15 cellular contexts compared by ENCODE assay signal in genomic region chr4:184806711-184807110, GRCh38.
"Had no signal": no experiment of that assay in that cellular context is flagged by ENCODE, and none has a peak within 500 bp of the region (broad histone marks: within the 10 kb centered on the region; RNA-seq: fewer than 3 reads in every experiment).

No MANE protein-coding gene starts in this region.

- H3K9me3 ChIP-seq: esophagus squamous epithelium, upper lobe of right lung had no signal

- H3K4me2 ChIP-seq: neural progenitor cell had no signal

- H2AFZ ChIP-seq: neural progenitor cell had no signal

- H3K36me3 ChIP-seq: neural progenitor cell, upper lobe of right lung had no signal

- H3K27ac Mint-ChIP-seq: effector memory CD8-positive, alpha-beta T cell; naive thymus-derived CD4-positive, alpha-beta T cell; neural progenitor cell; T-helper 1 cell treated with Interleukin-12 subunit alpha and Interleukin-12 subunit beta and Interleukin-4 antibody, amounts not matched to agents 30 μg/mL and 1 μg/mL, for 36 hours had no signal

- H3K27ac ChIP-seq: neural progenitor cell had no signal

- H3K4me3 ChIP-seq: esophagus squamous epithelium, neural progenitor cell had no signal

- ATAC-seq: effector memory CD8-positive, alpha-beta T cell; upper lobe of right lung had no signal

- H3K9me3 Mint-ChIP-seq: effector memory CD8-positive, alpha-beta T cell; naive thymus-derived CD4-positive, alpha-beta T cell; neural progenitor cell; T-helper 1 cell treated with Interleukin-12 subunit alpha and Interleukin-12 subunit beta and Interleukin-4 antibody, amounts not matched to agents 30 μg/mL and 1 μg/mL, for 36 hours had no signal

- H3K27me3 ChIP-seq: esophagus squamous epithelium, upper lobe of right lung had no signal

- H3K4me3 Mint-ChIP-seq: effector memory CD8-positive, alpha-beta T cell; naive thymus-derived CD4-positive, alpha-beta T cell; neural progenitor cell; T-helper 1 cell treated with Interleukin-12 subunit alpha and Interleukin-12 subunit beta and Interleukin-4 antibody, amounts not matched to agents 30 μg/mL and 1 μg/mL, for 36 hours had no signal

- DNase-seq: activated CD4-positive, alpha-beta T cell treated with anti-CD3 and anti-CD28 coated beads for 1 hour; activated CD8-positive, alpha-beta memory T cell treated with anti-CD3 and anti-CD28 coated beads, Interleukin-2, amount 50 U/mL, for 48 hours; activated effector memory CD4-positive, alpha-beta T cell treated with anti-CD3 and anti-CD28 coated beads, Interleukin-2, amount 50 U/mL, for 16 hours; activated naive CD4-positive, alpha-beta T cell treated with anti-CD3 and anti-CD28 coated beads, Interleukin-2, amount 50 U/mL, for 16 hours; activated T-cell treated with anti-CD3 and anti-CD28 coated beads, Interleukin-2, amount 50 U/mL, for 48 hours; dermis blood vessel endothelial cell; effector memory CD8-positive, alpha-beta T cell; esophagus squamous epithelium; mesendoderm; naive thymus-derived CD4-positive, alpha-beta T cell; stimulated activated CD8-positive, alpha-beta memory T cell treated with anti-CD3 and anti-CD28 coated beads, Interleukin-4, amount 100 ng/mL, for 48 hours; stimulated activated naive CD4-positive, alpha-beta T cell treated with Interleukin-2 at 50 U/mL for 16 hours; upper lobe of right lung had no signal

- H3K27me3 Mint-ChIP-seq: effector memory CD8-positive, alpha-beta T cell; naive thymus-derived CD4-positive, alpha-beta T cell had no signal

- H3K36me3 Mint-ChIP-seq: neural progenitor cell had no signal
